38 cellular contexts compared by ENCODE assay signal in the genomic region with DNA sequence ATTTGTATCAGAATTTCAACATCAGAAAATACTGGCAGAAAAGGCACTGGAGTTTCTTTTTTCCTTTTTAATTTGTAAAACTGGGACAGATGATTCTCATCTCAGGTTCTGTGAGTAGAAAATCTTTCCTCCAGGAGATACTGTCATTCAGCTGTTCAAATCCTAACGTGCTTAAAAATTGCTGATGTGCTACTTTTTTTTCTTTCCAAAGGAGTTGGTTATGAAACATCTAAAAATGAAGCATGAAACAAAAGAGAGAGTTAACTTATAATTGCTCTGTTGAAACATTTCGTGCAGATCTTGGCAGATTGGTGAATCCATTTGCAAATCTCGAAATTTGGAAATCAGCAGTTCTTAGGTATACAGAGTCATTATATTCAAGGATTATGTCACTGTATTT.
"Had no signal": no experiment of that assay in that cellular context is flagged by ENCODE, and none has a peak within 500 bp of the region (broad histone marks: within the 10 kb centered on the region; RNA-seq: fewer than 3 reads in every experiment).

No MANE protein-coding gene starts in this region.

- H3K36me3 ChIP-seq: adrenal gland, ascending aorta, brain microvascular endothelial cell, breast epithelium, cardiac muscle cell had no signal

- H3K4me1 ChIP-seq: adrenal gland, ascending aorta, body of pancreas, breast epithelium had no signal

- H3K9me3 Mint-ChIP-seq: activated naive CD8-positive, alpha-beta T cell treated with anti-CD3 and anti-CD28 coated beads for 36 hours; activated T-cell treated with anti-CD3 and anti-CD28 coated beads, Interleukin-2, amount 50 U/mL, for 4 hours; activated T-helper 1 cell treated with anti-CD3 and anti-CD28 coated beads, Interleukin-12 subunit alpha, Interleukin-12 subunit beta, Interleukin-2, Interleukin-4 antibody, amounts not matched to agents 30 ng/mL and 10 ng/mL and 1 ng/mL, durations not matched to agents 14 hours and 24 hours and 36 hours had no signal

- H3K4me3 ChIP-seq: adrenal gland, ascending aorta, body of pancreas, breast epithelium, cardiac muscle cell had no signal

- DNase-seq: activated effector memory CD4-positive, alpha-beta T cell treated with anti-CD3 and anti-CD28 coated beads, Interleukin-2, amount 50 U/mL, for 16 hours; activated effector memory CD4-positive, alpha-beta T cell treated with Interleukin-2 at 50 U/mL for 16 hours; activated gamma-delta T cell; activated gamma-delta T cell treated with Interleukin-2 at 50 U/mL for 16 hours; activated naive CD4-positive, alpha-beta T cell; activated naive CD4-positive, alpha-beta T cell treated with anti-CD3 and anti-CD28 coated beads for 36 hours; activated naive CD4-positive, alpha-beta T cell treated with anti-CD3 and anti-CD28 coated beads, Interleukin-2, amount 10 ng/mL, durations not matched to agents 7 days and 5 days; activated naive CD4-positive, alpha-beta T cell treated with anti-CD3 and anti-CD28 coated beads, Interleukin-2, amount 50 U/mL, for 16 hours; activated naive CD4-positive, alpha-beta T cell treated with Interleukin-2 at 50 U/mL for 16 hours; activated naive CD8-positive, alpha-beta T cell treated with anti-CD3 and anti-CD28 coated beads for 36 hours; activated naive CD8-positive, alpha-beta T cell treated with anti-CD3 and anti-CD28 coated beads, Interleukin-2, amount 10 ng/mL, durations not matched to agents 7 days and 5 days; activated T-cell treated with anti-CD3 and anti-CD28 coated beads, Interleukin-2, amount 50 U/mL, for 1 hour; activated T-cell treated with anti-CD3 and anti-CD28 coated beads, Interleukin-2, amount 50 U/mL, for 24 hours; activated T-cell treated with anti-CD3 and anti-CD28 coated beads, Interleukin-2, amount 50 U/mL, for 4 hours; activated T-cell treated with anti-CD3 and anti-CD28 coated beads, Interleukin-2, amount 50 U/mL, for 48 hours; activated T-cell treated with anti-CD3 and anti-CD28 coated beads, Interleukin-2, amount 50 U/mL, for 72 hours; adrenal gland; amniotic stem cell; amygdala; anterior cingulate cortex; aorta; body of pancreas; brain microvascular endothelial cell; central memory CD4-positive, alpha-beta T cell; cerebellar nuclear complex had no signal

- H3K27ac ChIP-seq: adrenal gland, ascending aorta, body of pancreas, brain microvascular endothelial cell, breast epithelium, cardiac muscle cell had no signal

- H3K27ac Mint-ChIP-seq: activated naive CD4-positive, alpha-beta T cell treated with anti-CD3 and anti-CD28 coated beads for 36 hours; activated naive CD4-positive, alpha-beta T cell treated with anti-CD3 and anti-CD28 coated beads, Interleukin-2, amount 10 ng/mL, durations not matched to agents 7 days and 5 days; activated naive CD4-positive, alpha-beta T cell treated with anti-CD3 and anti-CD28 coated beads, Interleukin-2, amount 50 U/mL, for 24 hours; activated naive CD4-positive, alpha-beta T cell treated with anti-CD3 and anti-CD28 coated beads, Interleukin-2, amount 50 U/mL, for 72 hours; activated naive CD8-positive, alpha-beta T cell; activated naive CD8-positive, alpha-beta T cell treated with anti-CD3 and anti-CD28 coated beads for 36 hours; activated naive CD8-positive, alpha-beta T cell treated with anti-CD3 and anti-CD28 coated beads, Interleukin-2, amount 10 ng/mL, durations not matched to agents 7 days and 5 days; activated T-cell treated with anti-CD3 and anti-CD28 coated beads, Interleukin-2, amount 50 U/mL, for 24 hours; activated T-cell treated with anti-CD3 and anti-CD28 coated beads, Interleukin-2, amount 50 U/mL, for 72 hours; activated T-helper 1 cell treated with anti-CD3 and anti-CD28 coated beads, Interleukin-12 subunit alpha, Interleukin-12 subunit beta, Interleukin-2, Interleukin-4 antibody, amounts not matched to agents 30 ng/mL and 10 ng/mL and 1 ng/mL, durations not matched to agents 14 hours and 24 hours and 36 hours; activated T-helper 17 cell treated with anti-CD3 and anti-CD28 coated beads, Interleukin-2, amount 50 U/mL, for 72 hours; activated T-helper 2 cell treated with anti-CD3 and anti-CD28 coated beads, Interferon-gamma antibody, Interleukin-2, Interleukin-4, amounts not matched to agents 10 μg/mL and 5 μg/mL and 100 μg/mL, durations not matched to agents 14 hours and 24 hours and 36 hours; brain had no signal

- H3K27me3 Mint-ChIP-seq: activated naive CD4-positive, alpha-beta T cell treated with anti-CD3 and anti-CD28 coated beads, Interleukin-2, amount 10 ng/mL, durations not matched to agents 7 days and 5 days; activated naive CD4-positive, alpha-beta T cell treated with anti-CD3 and anti-CD28 coated beads, Interleukin-2, amount 50 U/mL, for 24 hours; activated naive CD8-positive, alpha-beta T cell; activated naive CD8-positive, alpha-beta T cell treated with anti-CD3 and anti-CD28 coated beads for 36 hours; activated naive CD8-positive, alpha-beta T cell treated with anti-CD3 and anti-CD28 coated beads, Interleukin-2, amount 10 ng/mL, durations not matched to agents 7 days and 5 days; activated T-cell treated with anti-CD3 and anti-CD28 coated beads, Interleukin-2, amount 50 U/mL, for 24 hours; activated T-helper 17 cell treated with anti-CD3 and anti-CD28 coated beads, Interleukin-2, amount 50 U/mL, for 72 hours; brain; central memory CD8-positive, alpha-beta T cell had no signal

- ATAC-seq: activated naive CD4-positive, alpha-beta T cell treated with anti-CD3 and anti-CD28 coated beads, Interleukin-2, amount 50 U/mL, for 72 hours; activated T-cell treated with anti-CD3 and anti-CD28 coated beads, Interleukin-2, amount 50 U/mL, for 4 hours; activated T-cell treated with anti-CD3 and anti-CD28 coated beads, Interleukin-2, amount 50 U/mL, for 72 hours; activated T-helper 17 cell treated with anti-CD3 and anti-CD28 coated beads, Interleukin-2, amount 50 U/mL, for 72 hours; body of pancreas had no signal

- H3K4me3 Mint-ChIP-seq: activated naive CD4-positive, alpha-beta T cell treated with anti-CD3 and anti-CD28 coated beads for 36 hours; activated naive CD4-positive, alpha-beta T cell treated with anti-CD3 and anti-CD28 coated beads, Interleukin-2, amount 10 ng/mL, durations not matched to agents 7 days and 5 days; activated naive CD4-positive, alpha-beta T cell treated with anti-CD3 and anti-CD28 coated beads, Interleukin-2, amount 50 U/mL, for 24 hours; activated naive CD8-positive, alpha-beta T cell; activated naive CD8-positive, alpha-beta T cell treated with anti-CD3 and anti-CD28 coated beads for 36 hours; activated naive CD8-positive, alpha-beta T cell treated with anti-CD3 and anti-CD28 coated beads, Interleukin-2, amount 10 ng/mL, durations not matched to agents 7 days and 5 days; activated T-cell treated with anti-CD3 and anti-CD28 coated beads, Interleukin-2, amount 50 U/mL, for 24 hours; activated T-cell treated with anti-CD3 and anti-CD28 coated beads, Interleukin-2, amount 50 U/mL, for 4 hours; activated T-cell treated with anti-CD3 and anti-CD28 coated beads, Interleukin-2, amount 50 U/mL, for 72 hours; activated T-helper 1 cell treated with anti-CD3 and anti-CD28 coated beads, Interleukin-12 subunit alpha, Interleukin-12 subunit beta, Interleukin-2, Interleukin-4 antibody, amounts not matched to agents 30 ng/mL and 10 ng/mL and 1 ng/mL, durations not matched to agents 14 hours and 24 hours and 36 hours; activated T-helper 17 cell treated with anti-CD3 and anti-CD28 coated beads, Interleukin-2, amount 50 U/mL, for 72 hours; brain; central memory CD8-positive, alpha-beta T cell had no signal

- H3K36me3 Mint-ChIP-seq: activated naive CD4-positive, alpha-beta T cell treated with anti-CD3 and anti-CD28 coated beads, Interleukin-2, amount 10 ng/mL, durations not matched to agents 7 days and 5 days; activated naive CD4-positive, alpha-beta T cell treated with anti-CD3 and anti-CD28 coated beads, Interleukin-2, amount 50 U/mL, for 24 hours; activated naive CD4-positive, alpha-beta T cell treated with anti-CD3 and anti-CD28 coated beads, Interleukin-2, amount 50 U/mL, for 72 hours; activated naive CD8-positive, alpha-beta T cell; activated naive CD8-positive, alpha-beta T cell treated with anti-CD3 and anti-CD28 coated beads for 36 hours; activated naive CD8-positive, alpha-beta T cell treated with anti-CD3 and anti-CD28 coated beads, Interleukin-2, amount 10 ng/mL, durations not matched to agents 7 days and 5 days; brain had no signal

- H3K9me3 ChIP-seq: adrenal gland, ascending aorta, body of pancreas, breast epithelium had no signal

- H3K27me3 ChIP-seq: adrenal gland, ascending aorta, body of pancreas, brain microvascular endothelial cell, breast epithelium, cardiac muscle cell had no signal

- H3K4me1 Mint-ChIP-seq: activated naive CD4-positive, alpha-beta T cell treated with anti-CD3 and anti-CD28 coated beads, Interleukin-2, amount 10 ng/mL, durations not matched to agents 7 days and 5 days; activated naive CD4-positive, alpha-beta T cell treated with anti-CD3 and anti-CD28 coated beads, Interleukin-2, amount 50 U/mL, for 24 hours; activated naive CD8-positive, alpha-beta T cell treated with anti-CD3 and anti-CD28 coated beads for 36 hours; activated naive CD8-positive, alpha-beta T cell treated with anti-CD3 and anti-CD28 coated beads, Interleukin-2, amount 10 ng/mL, durations not matched to agents 7 days and 5 days; activated T-helper 17 cell treated with anti-CD3 and anti-CD28 coated beads, Interleukin-2, amount 50 U/mL, for 72 hours; brain; central memory CD8-positive, alpha-beta T cell had no signal

- FAIRE-seq: astrocyte, bronchial epithelial cell had no signal
